ENCODE assay signal across 9 cellular contexts in the genomic region with DNA sequence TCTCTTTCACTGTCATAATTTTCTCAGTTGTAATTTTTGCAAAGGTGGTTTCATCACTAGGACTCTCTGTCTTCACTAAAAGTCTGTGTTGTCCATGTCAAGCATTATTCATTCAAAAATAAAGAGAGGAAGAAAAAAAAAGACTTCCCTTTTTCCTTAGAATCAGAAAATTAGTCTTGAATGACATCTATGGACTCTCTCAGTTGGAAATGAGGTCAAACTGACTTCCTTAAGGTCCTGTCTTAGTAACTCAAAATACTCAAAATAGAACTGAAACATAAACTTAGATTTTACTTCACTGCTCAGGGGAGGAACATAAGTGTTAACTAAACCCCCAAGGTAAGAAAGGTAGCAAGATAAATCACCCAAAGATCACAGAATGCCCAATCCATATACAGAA. TPM values are rescaled to one million over a fixed set of nuclear protein-coding genes. Genes with fewer than 3 reads are reported as not detected.
DNase-seq lines count a peak whose midpoint lies in the region; ATAC-seq, FAIRE-seq and TF ChIP-seq lines count a peak whose summit lies in the region.
"Had no signal": no experiment of that assay in that cellular context is flagged by ENCODE, and none has a peak within 500 bp of the region (broad histone marks: within the 10 kb centered on the region; RNA-seq: fewer than 3 reads in every experiment).

No MANE protein-coding gene starts in this region.

- TF ChIP-seq CTCF in HepG2 (CRISPR knock-in tag; IDR thresholded peaks at IDR 0.05) (no peak), right lobe of liver (IDR thresholded peaks at IDR 0.05) (no peak)

- intact Hi-C loops in HepG2 (cut with micrococcal nuclease; ENCODE audit: unreplicated experiment), result loop anchor here (5.0 kb wide), 2 partner anchors 98 to 617 kb away; a partner anchor contains a TSS
- intact Hi-C loops in right lobe of liver (cut with DNase I), result no loop called here
- intact Hi-C loops in sciatic nerve (cut with DNase I), result no loop called here

- H3K79me2 ChIP-seq in HepG2 (ENCODE audit: insufficient read depth, low read length), result peaks cover 37% of the 10 kb centered on the region

- POLR2A ChIA-PET in HepG2 (lab: Yijun Ruan, JAX), result interaction anchor here (0.8 kb wide), 1 partner anchor 21 kb away, joined by 3 read pairs; no protein-coding TSS in a partner anchor

- H3K9ac ChIP-seq in HepG2 (ENCODE audit: insufficient read depth, low read depth, low read length) (0 out of 2 replicates have a peak overlapping the region, but pooled peaks have one; percentile 13), SK-N-MC (ENCODE audit: insufficient read length) (peak overlapping the region; percentile 41), iPS-20b (ENCODE audit: low read depth, low read length) (no peak overlapping the region)

- no peak overlapping the region for H2AFZ ChIP-seq in HepG2 (ENCODE audit: low read length)

- CTCF ChIA-PET in HepG2 (lab: Yijun Ruan, JAX; ENCODE audit: low intra/inter-chr PET ratio, low total read pairs), result no interaction called here

- TF ChIP-seq EP300 in HepG2 (IDR thresholded peaks at IDR 0.05; ENCODE audit: low read depth in 2 of 2, low read length in 2 of 2), result no peak
- no peak for TF ChIP-seq EP300 in HepG2 (CRISPR knock-in tag; IDR thresholded peaks at IDR 0.05; ENCODE audit: borderline replicate concordance)

- peaks cover 26% of the 10 kb centered on the region for H3K4me1 ChIP-seq in HepG2 (ENCODE audit: insufficient read depth, low read length)
- peaks cover 0 to 13% (median 3%) of the 10 kb centered on the region in 4 donors for H3K4me1 ChIP-seq in right lobe of liver
- H3K4me1 ChIP-seq in iPS-20b (ENCODE audit: insufficient read depth, low read length), result peaks cover 6% of the 10 kb centered on the region

- TF ChIP-seq POLR2A in HepG2 (IDR thresholded peaks at IDR 0.05; ENCODE audit: insufficient read depth in 1 of 2, low read depth in 2 of 2, low read length in 2 of 2) (no peak), right lobe of liver (IDR thresholded peaks at IDR 0.05) (no peak)

- TF ChIP-seq RAD21 in HepG2 (CRISPR knock-in tag; IDR thresholded peaks at IDR 0.05), result no peak

- H3K27me3 ChIP-seq in HepG2 (ENCODE audit: control insufficient read depth in 1 of 2, insufficient read depth in 2 of 2, low read length in 2 of 2), result no peaks in the 10 kb centered on the region; a peak in 1 of 5 replicates
- H3K27me3 ChIP-seq in right lobe of liver, result no peaks in the 10 kb centered on the region
- H3K27me3 ChIP-seq in iPS-20b (ENCODE audit: insufficient read depth, low read length), result peaks cover 12% of the 10 kb centered on the region

- H4K20me1 ChIP-seq in HepG2 (ENCODE audit: insufficient read depth, low read length), result no peaks in the 10 kb centered on the region; the same call in 1 of the 2 replicates

- H3K27ac ChIP-seq in HepG2 (ENCODE audit: extremely low read length, insufficient read depth, low read length), result no peak overlapping the region
- no peak overlapping the region for H3K27ac ChIP-seq in right lobe of liver
- no peak overlapping the region for H3K27ac ChIP-seq in SK-N-MC
- H3K27ac ChIP-seq in iPS-20b (ENCODE audit: low read length), result no peak overlapping the region

- no TSS peak for BruUV-seq in HepG2 (replicated peaks; lab: Mats Ljungman, UMichigan)

- ATAC-seq in HepG2 (no peak), right lobe of liver (no peak), HG02973 (IDR thresholded peaks at IDR 0.05; ENCODE audit: unreplicated experiment) (no peak), HG03439 (IDR thresholded peaks at IDR 0.05; ENCODE audit: unreplicated experiment) (no peak), sciatic nerve (no peak)

- DNase-seq in HepG2 (ENCODE audit: low spot score), result no peak
- DNase-seq in right lobe of liver, result no peak
- no peak for DNase-seq in SK-N-MC (ENCODE audit: low read depth, low spot score)
- DNase-seq in sciatic nerve (ENCODE audit: low spot score), result no peak
- no peak for DNase-seq in NCI-H146 treated with DMSO at 0.1 percent for 48 hours (lab: John Stamatoyannopoulos, UW; ENCODE audit: unreplicated experiment)
- DNase-seq: NCI-H146 had no signal

- peak overlapping the region in 1 of 3 experiments; percentile 91; a peak in 1 of 6 replicates for H3K4me3 ChIP-seq in HepG2 (replicated peaks in 1 of 3; ENCODE audit: insufficient read depth in 1 of 3, low read depth in 2 of 3, low read length in 3 of 3)
- no peak overlapping the region for H3K4me3 ChIP-seq in right lobe of liver
- H3K4me3 ChIP-seq in SK-N-MC, result no peak overlapping the region; the same call in 1 of the 2 replicates
- 0 out of 2 replicates have a peak overlapping the region, but pooled peaks have one; percentile 89 for H3K4me3 ChIP-seq in iPS-20b (ENCODE audit: low read length)

- FAIRE-seq in HepG2 (lab: Jason Lieb, UNC), result no peak

- in situ Hi-C loops in HepG2 (cut with HindIII; ENCODE audit: extremely low pct_ligation_motif_present, low pct_unique_long_range_greater_than_20kb), result no loop called here

- H3K36me3 ChIP-seq in HepG2 (replicated peaks in 1 of 2; ENCODE audit: control insufficient read depth in 1 of 2, insufficient read depth in 2 of 2, low read length in 2 of 2) (no peaks in the 10 kb centered on the region; a peak in 1 of 5 replicates), right lobe of liver (peaks cover 0 to 5% (median 0%) of the 10 kb centered on the region in 4 donors), SK-N-MC (ENCODE audit: insufficient read depth, low read length) (no peaks in the 10 kb centered on the region; the same call in 1 of the 2 replicates), iPS-20b (ENCODE audit: insufficient read depth, low read depth, low read length) (peaks cover 11% of the 10 kb centered on the region; the same call in 1 of the 2 replicates)

- H3K9me3 ChIP-seq in HepG2 (ENCODE audit: low read length) (no peaks in the 10 kb centered on the region), right lobe of liver (no peaks in the 10 kb centered on the region), SK-N-MC (ENCODE audit: low read depth, low read length) (no peaks in the 10 kb centered on the region), iPS-20b (ENCODE audit: insufficient read depth, low read depth, low read length) (0 out of 2 replicates have a peak, but pooled peaks cover 3% of the 10 kb centered on the region)

- peak overlapping the region; percentile 92 for H3K4me2 ChIP-seq in HepG2 (ENCODE audit: low read depth, low read length)

TF ChIP-seq in HepG2, 621 proteins besides CTCF, POLR2A, EP300 and RAD21 (continues in another document):
- TF ChIP-seq POLR2AphosphoS5 (IDR thresholded peaks at IDR 0.05; ENCODE audit: low read depth, low read length) (no peak), POLR2AphosphoS2 (IDR thresholded peaks at IDR 0.05; ENCODE audit: low read depth, low read length) (no peak), ADNP (CRISPR knock-in tag; IDR thresholded peaks at IDR 0.05) (no peak), ARNT2 (CRISPR knock-in tag; IDR thresholded peaks at IDR 0.05; ENCODE audit: low read depth) (no peak), GABPB1 (CRISPR knock-in tag; IDR thresholded peaks at IDR 0.05) (no peak), FOXA1 (IDR thresholded peaks at IDR 0.05) (no peak), FOXA1 (CRISPR knock-in tag; IDR thresholded peaks at IDR 0.05) (no peak), ZBTB1 (CRISPR knock-in tag; IDR thresholded peaks at IDR 0.05; ENCODE audit: borderline replicate concordance) (no peak)
- TF ChIP-seq, protein P1, sequence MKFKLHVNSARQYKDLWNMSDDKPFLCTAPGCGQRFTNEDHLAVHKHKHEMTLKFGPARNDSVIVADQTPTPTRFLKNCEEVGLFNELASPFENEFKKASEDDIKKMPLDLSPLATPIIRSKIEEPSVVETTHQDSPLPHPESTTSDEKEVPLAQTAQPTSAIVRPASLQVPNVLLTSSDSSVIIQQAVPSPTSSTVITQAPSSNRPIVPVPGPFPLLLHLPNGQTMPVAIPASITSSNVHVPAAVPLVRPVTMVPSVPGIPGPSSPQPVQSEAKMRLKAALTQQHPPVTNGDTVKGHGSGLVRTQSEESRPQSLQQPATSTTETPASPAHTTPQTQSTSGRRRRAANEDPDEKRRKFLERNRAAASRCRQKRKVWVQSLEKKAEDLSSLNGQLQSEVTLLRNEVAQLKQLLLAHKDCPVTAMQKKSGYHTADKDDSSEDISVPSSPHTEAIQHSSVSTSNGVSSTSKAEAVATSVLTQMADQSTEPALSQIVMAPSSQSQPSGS (CRISPR knock-in tag; IDR thresholded peaks at IDR 0.05), result no peak

RNA-seq across cellular contexts. Expression of a gene that starts 2.2 kb away (rescaled TPM):
- total RNA-seq in HepG2 (2016; rRNA removed; fragmentation: Illumina TruSeq; extraction: Trizol) (8.3 and 8.7 TPM in 2 replicates), right lobe of liver (1 to 10 TPM; 4.3 to 8.0 (median 5.7) TPM), sciatic nerve (22.9 TPM)
- total RNA-seq in HepG2 (2016; cell fraction: cytosol; rRNA removed; fragmentation: Illumina TruSeq; extraction: Trizol; ENCODE audit: low read depth), result 3.8 and 5.4 TPM in 2 replicates
- total RNA-seq in HepG2 (2016; cell fraction: insoluble cytoplasmic fraction; rRNA removed; fragmentation: Illumina TruSeq; extraction: Trizol), result 7.6 and 8.5 TPM in 2 replicates
- 3.2 and 3.7 TPM in 2 replicates for total RNA-seq in HepG2 (2016; cell fraction: membrane; rRNA removed; fragmentation: Illumina TruSeq; extraction: Trizol)
- total RNA-seq in HepG2 (2016; cell fraction: nucleus; rRNA removed; fragmentation: Illumina TruSeq; extraction: Trizol), result 30.6 and 34.2 TPM in 2 replicates
- 2.2 and 2.3 TPM in 2 replicates for polyA plus RNA-seq in HepG2 (2011; rRNA removed)
- 1.9 TPM in 2 replicates for polyA plus RNA-seq in HepG2 (2011; cell fraction: cytosol; rRNA removed)
- 5.6 and 6.2 TPM in 2 replicates for polyA plus RNA-seq in HepG2 (2011; cell fraction: nucleus; rRNA removed)
- polyA plus RNA-seq in HepG2 (2012), result 2.2 and 3.1 TPM in 2 replicates
- 0.15 and 0.18 TPM in 2 replicates for polyA plus RNA-seq in HepG2 (2016; cell fraction: cytosol; fragmentation: Illumina TruSeq; extraction: Trizol; ENCODE audit: low read depth)
- 2.2 and 2.5 TPM in 2 replicates for polyA plus RNA-seq in HepG2 (2016; cell fraction: insoluble cytoplasmic fraction; fragmentation: Illumina TruSeq; extraction: Trizol; ENCODE audit: low read depth)
- polyA plus RNA-seq in HepG2 (2016; cell fraction: membrane; fragmentation: Illumina TruSeq; extraction: Trizol; ENCODE audit: low read depth), result 0.23 and 0.27 TPM in 2 replicates
- polyA plus RNA-seq in HepG2 (2016; cell fraction: nucleus; fragmentation: Illumina TruSeq; extraction: Trizol; ENCODE audit: insufficient read depth, low read depth), result 5.1 and 5.5 TPM in 2 replicates
- 24.1 and 31.8 TPM in 2 replicates for polyA minus RNA-seq in HepG2 (2011; rRNA and poly(A)+ RNA removed; ENCODE audit: low replicate concordance)
- polyA minus RNA-seq in HepG2 (2011; cell fraction: cytosol; rRNA and poly(A)+ RNA removed), result 5.8 and 8.0 TPM in 2 replicates
- 109 and 118 TPM in 2 replicates for polyA minus RNA-seq in HepG2 (2011; cell fraction: nucleus; rRNA and poly(A)+ RNA removed)
